Comparison of ENCODE assay signal across 10 cellular contexts in the genomic region with DNA sequence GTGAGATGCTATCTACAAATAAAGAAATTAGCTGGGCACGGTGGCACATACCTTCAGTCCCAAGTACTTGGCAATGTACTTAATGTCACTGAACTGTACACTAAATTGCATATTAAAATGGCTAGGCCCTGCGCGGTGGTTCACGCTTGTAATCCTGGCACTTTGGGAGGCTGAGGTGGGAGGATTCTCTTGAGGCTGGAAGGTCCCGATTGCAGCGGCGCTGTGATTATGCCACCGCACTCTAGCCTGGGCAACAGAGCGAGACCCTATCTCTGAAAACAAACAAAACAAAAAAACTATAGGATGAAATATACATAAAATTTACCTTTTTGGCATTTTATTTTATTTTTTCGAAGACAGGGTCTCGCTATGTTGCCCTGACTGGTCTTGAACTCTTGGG. TPM values are rescaled to one million over a fixed set of nuclear protein-coding genes. Genes with fewer than 3 reads are reported as not detected.
DNase-seq lines count a peak whose midpoint lies in the region; ATAC-seq, FAIRE-seq and TF ChIP-seq lines count a peak whose summit lies in the region.
"Had no signal": no experiment of that assay in that cellular context is flagged by ENCODE, and none has a peak within 500 bp of the region (broad histone marks: within the 10 kb centered on the region; RNA-seq: fewer than 3 reads in every experiment).

No MANE protein-coding gene starts in this region.

- peak overlapping the region; percentile 96 for H3K4me3 Mint-ChIP-seq in activated CD4-positive, alpha-beta T cell treated with anti-CD3 and anti-CD28 coated beads, Interleukin-2, amount 10 ng/mL, durations not matched to agents 24 days and 14 days
- H3K4me3 Mint-ChIP-seq in activated CD8-positive, alpha-beta T cell treated with anti-CD3 and anti-CD28 coated beads, Interleukin-2, amount 10 ng/mL, durations not matched to agents 7 days and 5 days = peak overlapping the region; percentile 90
- H3K4me3 Mint-ChIP-seq in stimulated activated naive B cell treated with anti-CD40 and anti-IgM and Interleukin-4, amounts not matched to agents 10 μg/mL and 1 μg/mL and 100 μg/mL, for 72 hours = peak overlapping the region; percentile 86 to 89

- H3K4me1 Mint-ChIP-seq in activated CD4-positive, alpha-beta T cell treated with anti-CD3 and anti-CD28 coated beads, Interleukin-2, amount 10 ng/mL, durations not matched to agents 24 days and 14 days = peaks cover 26% of the 10 kb centered on the region
- H3K4me1 Mint-ChIP-seq in activated CD8-positive, alpha-beta T cell treated with anti-CD3 and anti-CD28 coated beads, Interleukin-2, amount 10 ng/mL, durations not matched to agents 7 days and 5 days (ENCODE audit: low read depth) = peaks cover 27% of the 10 kb centered on the region
- H3K4me1 Mint-ChIP-seq in stimulated activated naive B cell treated with anti-CD40 and anti-IgM and Interleukin-4, amounts not matched to agents 10 μg/mL and 1 μg/mL and 100 μg/mL, for 72 hours = peaks cover 6 to 24% of the 10 kb centered on the region in 2 donors

- no peak for TF ChIP-seq CTCF in D721Med (IDR thresholded peaks at IDR 0.05; ENCODE audit: insufficient read depth, missing control alignments)

- peak overlapping the region; percentile 91 for H3K4me3 ChIP-seq in iPS-18c (ENCODE audit: insufficient read depth, low read depth, low read length)

- DNase-seq in activated CD4-positive, alpha-beta T cell treated with anti-CD3 and anti-CD28 coated beads, Interleukin-2, amount 10 ng/mL, durations not matched to agents 24 days and 14 days = no peak
- no peak for DNase-seq in activated CD4-positive, alpha-beta T cell treated with anti-CD3 and anti-CD28 coated beads for 1 hour
- DNase-seq in activated CD8-positive, alpha-beta T cell treated with anti-CD3 and anti-CD28 coated beads, Interleukin-2, amount 10 ng/mL, durations not matched to agents 7 days and 5 days = no peak
- DNase-seq in stimulated activated naive B cell treated with anti-CD40 and anti-IgM and Interleukin-4, amounts not matched to agents 10 μg/mL and 1 μg/mL and 100 μg/mL, for 72 hours = no peak
- DNase-seq in RPMI8226 (no peak), D721Med (ENCODE audit: insufficient read length, low spot score) (no peak)
- DNase-seq: NCI-H2171 treated with DMSO at 0.1 percent for 48 hours had no signal

- CTCF ChIA-PET in activated CD8-positive, alpha-beta T cell treated with anti-CD3 and anti-CD28 coated beads, Interleukin-2, amount 10 ng/mL, durations not matched to agents 7 days and 5 days (lab: Charles Lee) = no interaction called here

- no peak for ATAC-seq in activated CD8-positive, alpha-beta T cell treated with anti-CD3 and anti-CD28 coated beads, Interleukin-2, amount 10 ng/mL, durations not matched to agents 7 days and 5 days
- no peak for ATAC-seq in stimulated activated naive B cell treated with anti-CD40 and anti-IgM and Interleukin-4, amounts not matched to agents 10 μg/mL and 1 μg/mL and 100 μg/mL, for 72 hours (replicated peaks)
- no peak for ATAC-seq in HG03025 (IDR thresholded peaks at IDR 0.05; ENCODE audit: low FRiP score, unreplicated experiment)

- intact Hi-C loops in activated CD4-positive, alpha-beta T cell treated with anti-CD3 and anti-CD28 coated beads, Interleukin-2, amount 10 ng/mL, durations not matched to agents 24 days and 14 days (cut with micrococcal nuclease) = loop anchor here (1.0 to 5.0 kb wide), 5 partner anchors 49 to 204 kb away; a partner anchor contains a TSS

- POLR2A ChIA-PET in activated CD8-positive, alpha-beta T cell treated with anti-CD3 and anti-CD28 coated beads, Interleukin-2, amount 10 ng/mL, durations not matched to agents 7 days and 5 days (lab: Charles Lee) = interaction anchor here (1.2 kb wide), 1 partner anchor 46 kb away, joined by 7 read pairs; no protein-coding TSS in a partner anchor

- H3K27me3 Mint-ChIP-seq in activated CD4-positive, alpha-beta T cell treated with anti-CD3 and anti-CD28 coated beads, Interleukin-2, amount 10 ng/mL, durations not matched to agents 24 days and 14 days = no peaks in the 10 kb centered on the region
- H3K27me3 Mint-ChIP-seq in activated CD8-positive, alpha-beta T cell treated with anti-CD3 and anti-CD28 coated beads, Interleukin-2, amount 10 ng/mL, durations not matched to agents 7 days and 5 days (ENCODE audit: low read depth) = no peaks in the 10 kb centered on the region
- no peaks in the 10 kb centered on the region for H3K27me3 Mint-ChIP-seq in stimulated activated naive B cell treated with anti-CD40 and anti-IgM and Interleukin-4, amounts not matched to agents 10 μg/mL and 1 μg/mL and 100 μg/mL, for 72 hours

- peak overlapping the region; percentile 98 for H3K27ac Mint-ChIP-seq in activated CD4-positive, alpha-beta T cell treated with anti-CD3 and anti-CD28 coated beads, Interleukin-2, amount 10 ng/mL, durations not matched to agents 24 days and 14 days
- peak overlapping the region; percentile 100 for H3K27ac Mint-ChIP-seq in activated CD8-positive, alpha-beta T cell treated with anti-CD3 and anti-CD28 coated beads, Interleukin-2, amount 10 ng/mL, durations not matched to agents 7 days and 5 days
- H3K27ac Mint-ChIP-seq in stimulated activated naive B cell treated with anti-CD40 and anti-IgM and Interleukin-4, amounts not matched to agents 10 μg/mL and 1 μg/mL and 100 μg/mL, for 72 hours = peak overlapping the region; percentile 99

- peaks cover 6% of the 10 kb centered on the region for H3K9me3 ChIP-seq in iPS-18c (ENCODE audit: control insufficient read depth, insufficient read depth, low read length)
- H3K9me3 ChIP-seq: uterus had no signal

- H3K36me3 Mint-ChIP-seq in activated CD4-positive, alpha-beta T cell treated with anti-CD3 and anti-CD28 coated beads, Interleukin-2, amount 10 ng/mL, durations not matched to agents 24 days and 14 days (ENCODE audit: low read depth) = peaks cover 27% of the 10 kb centered on the region
- peaks cover 9% of the 10 kb centered on the region for H3K36me3 Mint-ChIP-seq in activated CD8-positive, alpha-beta T cell treated with anti-CD3 and anti-CD28 coated beads, Interleukin-2, amount 10 ng/mL, durations not matched to agents 7 days and 5 days (ENCODE audit: low read depth)
- peaks cover 4 to 17% of the 10 kb centered on the region in 2 donors for H3K36me3 Mint-ChIP-seq in stimulated activated naive B cell treated with anti-CD40 and anti-IgM and Interleukin-4, amounts not matched to agents 10 μg/mL and 1 μg/mL and 100 μg/mL, for 72 hours

- no peaks in the 10 kb centered on the region for H3K9me3 Mint-ChIP-seq in activated CD4-positive, alpha-beta T cell treated with anti-CD3 and anti-CD28 coated beads, Interleukin-2, amount 10 ng/mL, durations not matched to agents 24 days and 14 days
- no peaks in the 10 kb centered on the region for H3K9me3 Mint-ChIP-seq in activated CD8-positive, alpha-beta T cell treated with anti-CD3 and anti-CD28 coated beads, Interleukin-2, amount 10 ng/mL, durations not matched to agents 7 days and 5 days (ENCODE audit: insufficient read depth)
- H3K9me3 Mint-ChIP-seq in stimulated activated naive B cell treated with anti-CD40 and anti-IgM and Interleukin-4, amounts not matched to agents 10 μg/mL and 1 μg/mL and 100 μg/mL, for 72 hours = no peaks in the 10 kb centered on the region

- FAIRE-seq in D721Med (lab: Jason Lieb, UNC) = no peak

RNA-seq across cellular contexts. Expression of a gene that starts 1.5 kb away (rescaled TPM):
- total RNA-seq in activated CD4-positive, alpha-beta T cell treated with anti-CD3 and anti-CD28 coated beads, Interleukin-2, amount 10 ng/mL, durations not matched to agents 24 days and 14 days = 284 TPM in 2 replicates
- 100 to 1,000 TPM; 174 to 184 TPM for total RNA-seq in activated CD8-positive, alpha-beta T cell treated with anti-CD3 and anti-CD28 coated beads, Interleukin-2, amount 10 ng/mL, durations not matched to agents 7 days and 5 days

RNA-seq across cellular contexts. Expression of a gene that starts 38.9 kb away (rescaled TPM):
- 42.2 and 42.4 TPM in 2 replicates for total RNA-seq in activated CD4-positive, alpha-beta T cell treated with anti-CD3 and anti-CD28 coated beads, Interleukin-2, amount 10 ng/mL, durations not matched to agents 24 days and 14 days
- 10 to 100 TPM; 28.3 to 35.8 TPM for total RNA-seq in activated CD8-positive, alpha-beta T cell treated with anti-CD3 and anti-CD28 coated beads, Interleukin-2, amount 10 ng/mL, durations not matched to agents 7 days and 5 days

RNA-seq across cellular contexts. Expression of a gene that starts 50.3 kb away (rescaled TPM):
- total RNA-seq in activated CD4-positive, alpha-beta T cell treated with anti-CD3 and anti-CD28 coated beads, Interleukin-2, amount 10 ng/mL, durations not matched to agents 24 days and 14 days = 5.8 and 6.4 TPM in 2 replicates
- total RNA-seq in activated CD8-positive, alpha-beta T cell treated with anti-CD3 and anti-CD28 coated beads, Interleukin-2, amount 10 ng/mL, durations not matched to agents 7 days and 5 days = 10 to 100 TPM; 47.9 to 49.0 TPM
